In the genomic region with DNA sequence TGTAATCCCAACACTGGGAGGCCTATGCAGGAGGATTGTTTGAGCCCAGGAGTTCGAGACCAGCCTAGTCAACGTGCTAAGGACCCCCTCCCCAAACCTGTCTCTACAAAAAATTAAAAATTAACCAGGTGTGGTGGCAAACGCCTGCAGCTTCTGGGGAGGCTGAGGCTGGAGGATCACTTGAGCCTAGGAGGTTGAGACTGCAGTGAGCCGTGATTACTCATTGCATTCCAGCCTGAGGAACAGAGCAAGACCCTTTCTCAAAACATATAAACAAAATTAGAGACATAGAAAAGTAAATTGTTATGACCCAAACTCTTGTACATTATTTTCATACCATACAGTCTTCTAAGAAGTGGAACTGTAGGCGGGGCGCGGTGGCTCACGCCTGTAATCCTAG, we compare ENCODE assay signal across 11 cellular contexts. TPM values are rescaled to one million over a fixed set of nuclear protein-coding genes. Genes with fewer than 3 reads are reported as not detected.
DNase-seq lines count a peak whose midpoint lies in the region; ATAC-seq, FAIRE-seq and TF ChIP-seq lines count a peak whose summit lies in the region.
"Had no signal": no experiment of that assay in that cellular context is flagged by ENCODE, and none has a peak within 500 bp of the region (broad histone marks: within the 10 kb centered on the region; RNA-seq: fewer than 3 reads in every experiment).

No MANE protein-coding gene starts in this region.

- H3K9me2 ChIP-seq in MM.1S (replicated peaks; ENCODE audit: insufficient read depth, low read length), result no peaks in the 10 kb centered on the region

- DNase-seq in MM.1S (no peak), neural crest cell (ENCODE audit: low read depth, low spot score) (no peak), GM19239 (ENCODE audit: insufficient read length, low spot score) (no peak), DMS 273 (lab: John Stamatoyannopoulos, UW; ENCODE audit: unreplicated experiment) (no peak)
- DNase-seq in effector memory CD8-positive, alpha-beta T cell, result no peak
- DNase-seq: erythroblast had no signal

- FAIRE-seq in GM19239 (lab: Jason Lieb, UNC), result no peak
- FAIRE-seq: GM18507, urothelium cell line had no signal

- H3K4me1 Mint-ChIP-seq in effector memory CD8-positive, alpha-beta T cell (ENCODE audit: low read depth in 2 of 2), result peaks cover 5 to 17% of the 10 kb centered on the region in 2 donors
- peaks cover 19% of the 10 kb centered on the region for H3K4me1 Mint-ChIP-seq in neural crest cell

- no peaks in the 10 kb centered on the region for H3K27me3 Mint-ChIP-seq in effector memory CD8-positive, alpha-beta T cell
- no peaks in the 10 kb centered on the region for H3K27me3 Mint-ChIP-seq in neural crest cell (ENCODE audit: low read depth)

- H3K27ac ChIP-seq in BLaER1 (no peak overlapping the region), MM.1S (ENCODE audit: low read length) (no peak overlapping the region)

- peaks cover 21% of the 10 kb centered on the region for H3K36me3 Mint-ChIP-seq in effector memory CD8-positive, alpha-beta T cell (ENCODE audit: insufficient read depth)
- no peaks in the 10 kb centered on the region for H3K36me3 Mint-ChIP-seq in neural crest cell (ENCODE audit: low read depth)

- peaks cover 58% of the 10 kb centered on the region for H3K79me2 ChIP-seq in MM.1S (ENCODE audit: low read length)

- TF ChIP-seq CTCF in MM.1S (IDR thresholded peaks at IDR 0.05; ENCODE audit: low read length), result no peak
- no peak for TF ChIP-seq CTCF in neural crest cell (conservative IDR thresholded peaks at IDR 0.05)

- H3K36me3 ChIP-seq in BLaER1 (peaks cover 25% of the 10 kb centered on the region), MM.1S (replicated peaks; ENCODE audit: insufficient read depth, low read length) (no peaks in the 10 kb centered on the region)

- no peak for ATAC-seq in effector memory CD8-positive, alpha-beta T cell (replicated peaks)
- ATAC-seq in activated CD4-positive, CD25-positive, alpha-beta regulatory T cell treated with anti-CD3 and anti-CD28 coated beads, Interleukin-2, amount 50 U/mL, for 24 hours, result no peak
- no peak for ATAC-seq in HG03457 (IDR thresholded peaks at IDR 0.05; ENCODE audit: unreplicated experiment)

- peak overlapping the region; percentile 92 to 93 for H3K27ac Mint-ChIP-seq in effector memory CD8-positive, alpha-beta T cell
- H3K27ac Mint-ChIP-seq in neural crest cell (ENCODE audit: unreplicated experiment), result no peak overlapping the region

- H3K27me3 ChIP-seq in BLaER1, result no peaks in the 10 kb centered on the region
- no peaks in the 10 kb centered on the region for H3K27me3 ChIP-seq in MM.1S (replicated peaks; ENCODE audit: insufficient read depth, low read length)

- H3K4me3 Mint-ChIP-seq in effector memory CD8-positive, alpha-beta T cell, result peak overlapping the region; percentile 88 to 91
- H3K4me3 Mint-ChIP-seq in neural crest cell, result peak overlapping the region; percentile 95

- H3K4me3 ChIP-seq in BLaER1 (peak overlapping the region; percentile 98), MM.1S (ENCODE audit: low read length) (peak overlapping the region; percentile 90)

- H4K20me1 ChIP-seq in BLaER1, result peaks cover 22% of the 10 kb centered on the region
- H4K20me1 ChIP-seq in MM.1S (ENCODE audit: insufficient read depth, low read length), result no peaks in the 10 kb centered on the region

- no peaks in the 10 kb centered on the region for H3K9me3 Mint-ChIP-seq in effector memory CD8-positive, alpha-beta T cell
- H3K9me3 Mint-ChIP-seq in neural crest cell, result no peaks in the 10 kb centered on the region

- 0 out of 2 replicates have a peak, but pooled peaks cover 4% of the 10 kb centered on the region for H3F3A ChIP-seq in MM.1S (ENCODE audit: insufficient read depth, low read length)

- no peaks in the 10 kb centered on the region for H3K9me3 ChIP-seq in BLaER1
- H3K9me3 ChIP-seq in MM.1S (replicated peaks; ENCODE audit: insufficient read depth, low read length), result no peaks in the 10 kb centered on the region

- peak overlapping the region; percentile 92 for H3K9ac ChIP-seq in BLaER1
- H3K9ac ChIP-seq in MM.1S (ENCODE audit: low read length), result peak overlapping the region; percentile 88; the same call in 1 of the 2 replicates

- H3K4me2 ChIP-seq in BLaER1 (peak overlapping the region; percentile 88), MM.1S (ENCODE audit: low read depth, low read length) (peak overlapping the region; percentile 93)

- no peak overlapping the region for H2AFZ ChIP-seq in MM.1S (ENCODE audit: low read length)

- peaks cover 34% of the 10 kb centered on the region for H3K4me1 ChIP-seq in BLaER1
- peaks cover 9% of the 10 kb centered on the region; the same call in 1 of the 2 replicates for H3K4me1 ChIP-seq in MM.1S (ENCODE audit: low read length)

RNA-seq across cellular contexts. Expression of a gene that starts 1.1 kb away (rescaled TPM):
- 42.8 and 43.8 TPM in 2 replicates for total RNA-seq in neural crest cell

RNA-seq across cellular contexts. Expression of a gene that starts 11.8 kb away (rescaled TPM):
- total RNA-seq in neural crest cell, result 47.3 and 48.4 TPM in 2 replicates
